Comparison of ENCODE assay signal across 12 cellular contexts in the genomic region with DNA sequence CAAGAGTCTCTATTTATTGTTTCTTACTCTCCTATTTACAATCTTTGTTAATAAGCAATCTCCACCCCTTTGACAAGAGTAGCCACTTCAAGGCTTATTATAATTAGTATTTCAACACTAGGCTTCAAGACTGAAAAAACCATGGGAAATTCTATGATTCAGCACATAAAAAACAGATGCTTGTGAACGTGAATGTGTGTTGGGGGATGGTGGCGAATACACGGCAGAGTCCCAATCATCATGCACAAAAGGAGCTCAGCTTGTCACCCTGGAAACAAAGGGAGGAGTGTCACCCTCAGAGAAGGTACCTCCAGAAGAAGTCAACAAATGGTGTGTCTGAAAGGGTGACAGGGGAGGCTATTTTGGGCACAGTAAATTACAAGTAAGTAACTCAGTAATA.
A peak's percentile ranks its signal among the peaks of the same experiment; 100 is the strongest.
DNase-seq lines count a peak whose midpoint lies in the region; TF ChIP-seq lines count a peak whose summit lies in the region.
"Had no signal": no experiment of that assay in that cellular context is flagged by ENCODE, and none has a peak within 500 bp of the region (broad histone marks: within the 10 kb centered on the region; RNA-seq: fewer than 3 reads in every experiment).

No MANE protein-coding gene starts in this region.

- H3K27ac ChIP-seq in fibroblast of lung (ENCODE audit: insufficient read depth, low read length): no peak overlapping the region
- H3K27ac ChIP-seq in smooth muscle cell (ENCODE audit: low read depth): peak overlapping the region; percentile 43

- peaks cover 9% of the 10 kb centered on the region for H3F3A ChIP-seq in smooth muscle cell (ENCODE audit: low read depth)

- H3K9me3 ChIP-seq in fibroblast of lung (ENCODE audit: control insufficient read depth, insufficient read depth, low read depth, low read length) (no peaks in the 10 kb centered on the region), smooth muscle cell (replicated peaks; ENCODE audit: low read depth) (no peaks in the 10 kb centered on the region)

- H4K20me1 ChIP-seq in fibroblast of lung (ENCODE audit: control insufficient read depth, extremely low read depth, insufficient read depth, low read length) (no peaks in the 10 kb centered on the region), smooth muscle cell (ENCODE audit: low read depth) (peaks cover 90% of the 10 kb centered on the region)

- no peak overlapping the region for H3K9ac ChIP-seq in fibroblast of lung (ENCODE audit: insufficient read depth, low read length)
- H3K9ac ChIP-seq in smooth muscle cell (ENCODE audit: low read depth): no peak overlapping the region

- H3K79me2 ChIP-seq in fibroblast of lung (ENCODE audit: control insufficient read depth, insufficient read depth, low read length) (no peaks in the 10 kb centered on the region), smooth muscle cell (ENCODE audit: low read depth) (peaks cover 20% of the 10 kb centered on the region)

- H3K4me1 ChIP-seq in fibroblast of lung (ENCODE audit: control insufficient read depth, extremely low read depth, insufficient read depth, low read length): peaks cover 2% of the 10 kb centered on the region
- H3K4me1 ChIP-seq in smooth muscle cell (ENCODE audit: low read depth): peaks cover 8% of the 10 kb centered on the region

- TF ChIP-seq CTCF in fibroblast of lung (conservative IDR thresholded peaks at IDR 0.05 in 1 of 2, IDR thresholded peaks at IDR 0.05 in 1 of 2; ENCODE audit: low read depth in 1 of 2, low read length in 2 of 2) (no peak), smooth muscle cell (IDR thresholded peaks at IDR 0.05; ENCODE audit: borderline replicate concordance, insufficient read depth, poor library complexity, severe bottlenecking) (no peak), nephron progenitor cell (IDR thresholded peaks at IDR 0.05) (no peak)

- DNase-seq in NCI-H82 (lab: John Stamatoyannopoulos, UW): peak; percentile 2
- DNase-seq in NCI-H82 treated with DMSO at 0.1 percent for 48 hours (lab: John Stamatoyannopoulos, UW; ENCODE audit: unreplicated experiment): no peak
- peak; percentile 56 for DNase-seq in NCI-H2227 (lab: John Stamatoyannopoulos, UW; ENCODE audit: unreplicated experiment)
- peak; percentile 21 to 29 for DNase-seq in fibroblast of lung (ENCODE audit: low read depth in 2 of 2)
- no peak for DNase-seq in smooth muscle cell (lab: John Stamatoyannopoulos, UW; ENCODE audit: unreplicated experiment)
- DNase-seq in stimulated activated CD4-positive, alpha-beta T cell treated with anti-CD3 and anti-CD28 coated beads, Interleukin-4, amount 100 ng/mL, for 4 hours: no peak
- no peak for DNase-seq in activated CD4-positive, alpha-beta T cell treated with anti-CD3 and anti-CD28 coated beads, Interleukin-2, amount 50 U/mL, for 1 hour
- DNase-seq in nephron progenitor cell: no peak
- DNase-seq: activated CD4-positive, alpha-beta T cell treated with anti-CD3 and anti-CD28 coated beads, Interleukin-2, amount 50 U/mL, for 48 hours; anterior cingulate cortex; mammary epithelial cell; MV-4-11 had no signal

- H3K27me3 Mint-ChIP-seq in nephron progenitor cell (ENCODE audit: low read depth, poor library complexity): peaks cover 6% of the 10 kb centered on the region

- no peaks in the 10 kb centered on the region for H3K9me3 Mint-ChIP-seq in nephron progenitor cell

- no peak overlapping the region for H3K27ac Mint-ChIP-seq in nephron progenitor cell

- H2AFZ ChIP-seq in fibroblast of lung (ENCODE audit: low read length) (no peak overlapping the region), smooth muscle cell (ENCODE audit: low read depth) (no peak overlapping the region)

- H3K27me3 ChIP-seq in fibroblast of lung (ENCODE audit: control insufficient read depth, insufficient read depth, low read length) (no peaks in the 10 kb centered on the region), smooth muscle cell (ENCODE audit: low read depth) (no peaks in the 10 kb centered on the region)

- peaks cover 14% of the 10 kb centered on the region for H3K4me1 Mint-ChIP-seq in nephron progenitor cell

- no peak overlapping the region for H3K4me2 ChIP-seq in fibroblast of lung (ENCODE audit: extremely low read depth, insufficient read depth, low read length)
- no peak overlapping the region for H3K4me2 ChIP-seq in smooth muscle cell

- 45% methylated on average over 3 of the region's 3 CpGs for WGBS in smooth muscle cell (ENCODE audit: low lambda C conversion rate)

- no peak overlapping the region for H3K4me3 Mint-ChIP-seq in nephron progenitor cell

- H3K36me3 Mint-ChIP-seq in nephron progenitor cell (ENCODE audit: low read depth): peaks cover 59% of the 10 kb centered on the region

- H3K36me3 ChIP-seq in fibroblast of lung (ENCODE audit: control insufficient read depth, insufficient read depth, low read length) (peaks cover 3% of the 10 kb centered on the region), smooth muscle cell (ENCODE audit: low read depth) (peaks cover 10% of the 10 kb centered on the region)

- H3K4me3 ChIP-seq in fibroblast of lung (replicated peaks in 1 of 4; ENCODE audit: control extremely low read depth in 1 of 4, insufficient read depth in 1 of 4, low read depth in 3 of 4, low read length in 4 of 4) (no peak overlapping the region), smooth muscle cell (no peak overlapping the region)

Comparison
In these comparisons a context has a peak if more than half of its experiments do, and no peak if none do; other contexts are left out.
1. DNase-seq: peak in NCI-H82 (single experiment), NCI-H2227 (single experiment) and fibroblast of lung (2 of 2); none in NCI-H82 treated with DMSO at 0.1 percent for 48 hours (single experiment), smooth muscle cell (single experiment), stimulated activated CD4-positive, alpha-beta T cell treated with anti-CD3 and anti-CD28 coated beads, Interleukin-4, amount 100 ng/mL, for 4 hours (0 of 2), activated CD4-positive, alpha-beta T cell treated with anti-CD3 and anti-CD28 coated beads, Interleukin-2, amount 50 U/mL, for 1 hour (single experiment) and nephron progenitor cell (single experiment).